22 cellular contexts compared by ENCODE assay signal in genomic region chr19:351976-352625, GRCh38. TPM values are rescaled to one million over a fixed set of nuclear protein-coding genes. Genes with fewer than 3 reads are reported as not detected.
A peak's percentile ranks its signal among the peaks of the same experiment; 100 is the strongest.
DNase-seq lines count a peak whose midpoint lies in the region; ATAC-seq, FAIRE-seq and TF ChIP-seq lines count a peak whose summit lies in the region.
"Had no signal": no experiment of that assay in that cellular context is flagged by ENCODE, and none has a peak within 500 bp of the region (broad histone marks: within the 10 kb centered on the region; RNA-seq: fewer than 3 reads in every experiment).

No MANE protein-coding gene starts in this region.

- H3K27me3 ChIP-seq in RWPE2 (ENCODE audit: insufficient read depth, poor library complexity, severe bottlenecking) (no peaks in the 10 kb centered on the region), trophoblast cell (ENCODE audit: insufficient read depth, low read length) (no peaks in the 10 kb centered on the region), testis (no peaks in the 10 kb centered on the region)
- H3K27me3 ChIP-seq: Peyer's patch had no signal

- no peak overlapping the region for H2AK5ac ChIP-seq in trophoblast cell (ENCODE audit: low read length)

- H2AFZ ChIP-seq in trophoblast cell (ENCODE audit: insufficient read depth, low read length, poor library complexity), result no peak overlapping the region

- no peak overlapping the region for H3K18ac ChIP-seq in trophoblast cell (ENCODE audit: low read length)

- H2BK120ac ChIP-seq in trophoblast cell (ENCODE audit: insufficient read depth, low read length, poor library complexity), result no peak overlapping the region

- H3K27ac ChIP-seq in RWPE2 (ENCODE audit: poor library complexity, severe bottlenecking), result no peak overlapping the region
- no peak overlapping the region for H3K27ac ChIP-seq in trophoblast cell (ENCODE audit: low read depth, low read length)
- no peak overlapping the region for H3K27ac ChIP-seq in testis
- H3K27ac ChIP-seq: Peyer's patch had no signal

- TF ChIP-seq CTCF in RWPE2 (IDR thresholded peaks at IDR 0.05; ENCODE audit: poor library complexity, severe bottlenecking) (no peak), fibroblast of mammary gland (conservative IDR thresholded peaks at IDR 0.05; ENCODE audit: control insufficient read depth, insufficient read depth, low read depth, low read length) (no peak), testis (IDR thresholded peaks at IDR 0.05) (no peak)

- H3K9me3 ChIP-seq in RWPE2 (ENCODE audit: severe bottlenecking) (peaks cover 6% of the 10 kb centered on the region), trophoblast cell (ENCODE audit: insufficient read depth, low read depth, low read length) (peaks cover 2% of the 10 kb centered on the region), testis (no peaks in the 10 kb centered on the region)

- H3K79me2 ChIP-seq in trophoblast cell (ENCODE audit: control insufficient read depth, insufficient read depth, low read length, poor library complexity), result no peaks in the 10 kb centered on the region

- no peak overlapping the region for H4K8ac ChIP-seq in trophoblast cell (ENCODE audit: low read depth, low read length)

- TF ChIP-seq POLR2A in testis (IDR thresholded peaks at IDR 0.05), result no peak

- H3K4me3 ChIP-seq in RWPE2 (ENCODE audit: severe bottlenecking) (no peak overlapping the region), fibroblast of mammary gland (ENCODE audit: control insufficient read depth, low read depth, low read length) (no peak overlapping the region), trophoblast cell (ENCODE audit: low read depth, low read length) (no peak overlapping the region), testis (no peak overlapping the region)
- H3K4me3 ChIP-seq: GM12878, Peyer's patch had no signal

- H3K4ac ChIP-seq in trophoblast cell (ENCODE audit: low read depth, low read length), result no peak overlapping the region

- no peak overlapping the region for H2BK5ac ChIP-seq in trophoblast cell (ENCODE audit: low read depth, low read length, poor library complexity)

- no peak for ATAC-seq in RWPE2 (ENCODE audit: low read depth)
- ATAC-seq: GM12878, HCT116 had no signal

- H3K14ac ChIP-seq in trophoblast cell (ENCODE audit: low read length), result no peak overlapping the region

- no peaks in the 10 kb centered on the region for H3K79me1 ChIP-seq in trophoblast cell (ENCODE audit: low read length)

- no peak for FAIRE-seq in GM19239 (lab: Jason Lieb, UNC)
- FAIRE-seq: GM12878 had no signal

- H3K23ac ChIP-seq in trophoblast cell (ENCODE audit: low read length), result no peak overlapping the region

- WGBS in trophoblast cell (ENCODE audit: extremely low coverage, insufficient coverage, insufficient read length), result no CpG with 5 or more reads among the region's 19 CpGs
- 58 to 67% methylated on average over 18 to 19 of the region's 19 CpGs for WGBS in testis, 2 donors

- DNase-seq in NCI-H69 (lab: John Stamatoyannopoulos, UW) (peak; percentile 30), RWPE2 (ENCODE audit: low spot score) (peak; percentile 20), fibroblast of mammary gland (ENCODE audit: low read depth) (peak; percentile 26), trophoblast cell (peak; percentile 83 to 84), GM19239 (ENCODE audit: insufficient read length, low spot score) (no peak), testis (no peak), SHP77 (lab: John Stamatoyannopoulos, UW) (no peak), T-helper 2 cell (no peak)
- DNase-seq: C1 segment of cervical spinal cord; CD8-positive, alpha-beta memory T cell; DMS53; EL; GOT3; KBM-7; NCI-H1105; NCI-H2081; NCI-H2171 treated with DMSO at 0.1 percent for 48 hours; NCI-H446; NCI-H526 treated with DMSO at 0.1 percent for 48 hours; Peyer's patch had no signal

- no peak overlapping the region for H4K12ac ChIP-seq in trophoblast cell (ENCODE audit: low read depth, low read length)

- H2BK12ac ChIP-seq in trophoblast cell (ENCODE audit: low read length), result no peak overlapping the region

- H3K36me3 ChIP-seq in RWPE2 (ENCODE audit: low read depth), result no peaks in the 10 kb centered on the region
- H3K36me3 ChIP-seq in trophoblast cell (ENCODE audit: control insufficient read depth in 1 of 2, insufficient read depth in 2 of 2, low read length in 2 of 2), result no peaks in the 10 kb centered on the region
- H3K36me3 ChIP-seq in testis (ENCODE audit: low read depth, missing control alignments), result no peaks in the 10 kb centered on the region
- H3K36me3 ChIP-seq: Peyer's patch had no signal

- H3K4me2 ChIP-seq in trophoblast cell (ENCODE audit: low read length), result no peak overlapping the region

- H3K4me1 ChIP-seq in RWPE2 (ENCODE audit: insufficient read depth, poor library complexity, severe bottlenecking), result no peaks in the 10 kb centered on the region
- H3K4me1 ChIP-seq in trophoblast cell (ENCODE audit: control insufficient read depth in 1 of 2, insufficient read depth in 2 of 2, low read length in 2 of 2), result no peaks in the 10 kb centered on the region
- H3K4me1 ChIP-seq in testis, result no peaks in the 10 kb centered on the region
- H3K4me1 ChIP-seq: Peyer's patch had no signal

- intact Hi-C loops in testis (cut with DNase I; ENCODE audit: low total_unique reads), result no loop called here

- H3K9ac ChIP-seq in trophoblast cell (ENCODE audit: low read length), result no peak overlapping the region

- H4K91ac ChIP-seq in trophoblast cell (ENCODE audit: low read depth, low read length), result no peak overlapping the region

RNA-seq across cellular contexts. Expression of gene MIER2, which starts 7.5 kb away (rescaled TPM):
- polyA plus RNA-seq in trophoblast cell (2013), result 38.2 and 39.1 TPM in 2 replicates
- 10 to 100 TPM; 47.6 to 54.6 TPM for total RNA-seq in testis
- polyA plus RNA-seq in testis (ENCODE audit: insufficient read depth, low read depth, low replicate concordance), result 64.0 TPM

RNA-seq across cellular contexts. Expression of gene C2CD4C, which starts 56.8 kb away (rescaled TPM):
- 1.4 and 1.7 TPM in 2 replicates for polyA plus RNA-seq in trophoblast cell (2013)
- 1 to 10 TPM; 5.3 to 5.4 TPM for total RNA-seq in testis
- polyA plus RNA-seq in testis (ENCODE audit: insufficient read depth, low read depth, low replicate concordance), result 0.88 TPM
- total RNA-seq: CD8-positive, alpha-beta memory T cell; GM12878 had no signal
- polyA plus RNA-seq: CD8-positive, alpha-beta memory T cell; GM12878 had no signal

Comparison
In these comparisons a context has a peak if more than half of its experiments do, and no peak if none do; other contexts are left out.
1. DNase-seq: peak in NCI-H69 (single experiment), RWPE2 (single experiment), fibroblast of mammary gland (single experiment) and trophoblast cell (2 of 2); none in GM19239 (single experiment), testis (single experiment), SHP77 (0 of 2) and T-helper 2 cell (0 of 5).